Comparison of ENCODE assay signal across 7 cellular contexts in genomic region chr11:73750862-73751261, GRCh38. TPM values are rescaled to one million over a fixed set of nuclear protein-coding genes. Genes with fewer than 3 reads are reported as not detected.
DNase-seq lines count a peak whose midpoint lies in the region; ATAC-seq and TF ChIP-seq lines count a peak whose summit lies in the region.
"Not testable (repeated sequence)": the region's sequence is repeated elsewhere in the genome, so short reads cannot be mapped to it uniquely, and the experiment has no call there.

No MANE protein-coding gene starts in this region.

- H3K27me3 Mint-ChIP-seq in CD4-positive, CD25-positive, alpha-beta regulatory T cell; T-helper 17 cell; activated T-cell treated with anti-CD3 and anti-CD28 coated beads, Interleukin-2, amount 50 U/mL, for 24 hours; activated naive CD8-positive, alpha-beta T cell; effector memory CD8-positive, alpha-beta T cell: not testable (repeated sequence)

- H3K27me3 ChIP-seq in CD4-positive, CD25-positive, alpha-beta regulatory T cell (ENCODE audit: control insufficient read depth, insufficient read depth, low read length) = not testable (repeated sequence)

- H3K4me3 ChIP-seq in CD4-positive, CD25-positive, alpha-beta regulatory T cell (ENCODE audit: low read depth, low read length); HEK293 (ENCODE audit: low read depth, low read length): not testable (repeated sequence)

- H3K4me1 ChIP-seq in CD4-positive, CD25-positive, alpha-beta regulatory T cell (ENCODE audit: control insufficient read depth, insufficient read depth, low read length, poor library complexity, severe bottlenecking) = peaks cover 13% of the 10 kb centered on the region
- not testable (repeated sequence) for H3K4me1 ChIP-seq in HEK293 (ENCODE audit: control insufficient read depth, insufficient read depth, low read length)

- not testable (repeated sequence) for TF ChIP-seq CTCF in HEK293 (tag by site-specific recombination; IDR thresholded peaks at IDR 0.05)

- H3K27ac ChIP-seq in CD4-positive, CD25-positive, alpha-beta regulatory T cell (ENCODE audit: insufficient read depth, low read length, poor library complexity, severe bottlenecking); HEK293 (ENCODE audit: extremely low read depth, low read depth, low read length): not testable (repeated sequence)

- not testable (repeated sequence) for ATAC-seq in CD4-positive, CD25-positive, alpha-beta regulatory T cell (ENCODE audit: low read depth in 2 of 2); T-helper 17 cell; effector memory CD8-positive, alpha-beta T cell (replicated peaks); stimulated activated effector memory CD8-positive, alpha-beta T cell treated with anti-CD3 and anti-CD28 coated beads, Interleukin-12 subunit alpha, Interleukin-12 subunit beta, amount 100 ng/mL, for 72 hours

- H3K4me1 Mint-ChIP-seq in CD4-positive, CD25-positive, alpha-beta regulatory T cell = peaks cover 20 to 75% (median 35%) of the 10 kb centered on the region in 4 donors
- peaks cover 49% of the 10 kb centered on the region for H3K4me1 Mint-ChIP-seq in T-helper 17 cell
- H3K4me1 Mint-ChIP-seq in activated T-cell treated with anti-CD3 and anti-CD28 coated beads, Interleukin-2, amount 50 U/mL, for 24 hours (ENCODE audit: low read depth) = peaks cover 51% of the 10 kb centered on the region
- peaks cover 48% of the 10 kb centered on the region for H3K4me1 Mint-ChIP-seq in activated naive CD8-positive, alpha-beta T cell (ENCODE audit: low read depth)
- peaks cover 34 to 69% of the 10 kb centered on the region in 2 donors for H3K4me1 Mint-ChIP-seq in effector memory CD8-positive, alpha-beta T cell (ENCODE audit: low read depth in 2 of 2)
- H3K4me1 Mint-ChIP-seq in stimulated activated effector memory CD8-positive, alpha-beta T cell treated with anti-CD3 and anti-CD28 coated beads, Interleukin-12 subunit alpha, Interleukin-12 subunit beta, amount 100 ng/mL, for 72 hours = peaks cover 48% of the 10 kb centered on the region

- POLR2A ChIA-PET in HEK293 (lab: Yijun Ruan, JAX) = not testable (repeated sequence)

- not testable (repeated sequence) for H3K36me3 ChIP-seq in CD4-positive, CD25-positive, alpha-beta regulatory T cell (ENCODE audit: control insufficient read depth, insufficient read depth, low read length); HEK293 (ENCODE audit: control insufficient read depth in 2 of 2, insufficient read depth in 1 of 2, low read length in 2 of 2)

- H3K9me3 Mint-ChIP-seq in CD4-positive, CD25-positive, alpha-beta regulatory T cell; activated T-cell treated with anti-CD3 and anti-CD28 coated beads, Interleukin-2, amount 50 U/mL, for 24 hours; activated naive CD8-positive, alpha-beta T cell (ENCODE audit: low read depth); effector memory CD8-positive, alpha-beta T cell; stimulated activated effector memory CD8-positive, alpha-beta T cell treated with anti-CD3 and anti-CD28 coated beads, Interleukin-12 subunit alpha, Interleukin-12 subunit beta, amount 100 ng/mL, for 72 hours: not testable (repeated sequence)

- H3K4me3 Mint-ChIP-seq in CD4-positive, CD25-positive, alpha-beta regulatory T cell = peak overlapping the region in 1 of 4 donors; percentile 30
- not testable (repeated sequence) for H3K4me3 Mint-ChIP-seq in T-helper 17 cell; activated T-cell treated with anti-CD3 and anti-CD28 coated beads, Interleukin-2, amount 50 U/mL, for 24 hours; stimulated activated effector memory CD8-positive, alpha-beta T cell treated with anti-CD3 and anti-CD28 coated beads, Interleukin-12 subunit alpha, Interleukin-12 subunit beta, amount 100 ng/mL, for 72 hours
- peak overlapping the region; percentile 6 for H3K4me3 Mint-ChIP-seq in activated naive CD8-positive, alpha-beta T cell
- peak overlapping the region in 1 of 2 donors; percentile 35 for H3K4me3 Mint-ChIP-seq in effector memory CD8-positive, alpha-beta T cell

- H3K27ac Mint-ChIP-seq in CD4-positive, CD25-positive, alpha-beta regulatory T cell = peak overlapping the region in 2 of 3 donors; percentile 6 to 78
- peak overlapping the region; percentile 82 for H3K27ac Mint-ChIP-seq in T-helper 17 cell
- H3K27ac Mint-ChIP-seq in activated T-cell treated with anti-CD3 and anti-CD28 coated beads, Interleukin-2, amount 50 U/mL, for 24 hours = peak overlapping the region; percentile 19
- H3K27ac Mint-ChIP-seq in activated naive CD8-positive, alpha-beta T cell = peak overlapping the region; percentile 61
- peak overlapping the region; percentile 44 to 83 for H3K27ac Mint-ChIP-seq in effector memory CD8-positive, alpha-beta T cell
- H3K27ac Mint-ChIP-seq in stimulated activated effector memory CD8-positive, alpha-beta T cell treated with anti-CD3 and anti-CD28 coated beads, Interleukin-12 subunit alpha, Interleukin-12 subunit beta, amount 100 ng/mL, for 72 hours = peak overlapping the region; percentile 70

- CTCF ChIA-PET in HEK293 (lab: Yijun Ruan, JAX) = interaction anchor here (0.6 kb wide), 1 partner anchor 31 kb away, joined by 3 read pairs; no protein-coding TSS in a partner anchor

- H3K9me3 ChIP-seq in CD4-positive, CD25-positive, alpha-beta regulatory T cell (ENCODE audit: control insufficient read depth in 2 of 2, low read length in 2 of 2); HEK293 (ENCODE audit: control insufficient read depth, insufficient read depth, low read depth, low read length); T-helper 17 cell (ENCODE audit: control insufficient read depth, low read length, poor library complexity, severe bottlenecking): not testable (repeated sequence)

- not testable (repeated sequence) for DNase-seq in CD4-positive, CD25-positive, alpha-beta regulatory T cell; T-helper 17 cell; activated T-cell treated with anti-CD3 and anti-CD28 coated beads, Interleukin-2, amount 50 U/mL, for 24 hours; effector memory CD8-positive, alpha-beta T cell; stimulated activated effector memory CD8-positive, alpha-beta T cell treated with anti-CD3 and anti-CD28 coated beads, Interleukin-12 subunit alpha, Interleukin-12 subunit beta, amount 100 ng/mL, for 72 hours (ENCODE audit: low spot score in 2 of 2)

- H3K36me3 Mint-ChIP-seq in CD4-positive, CD25-positive, alpha-beta regulatory T cell; T-helper 17 cell (ENCODE audit: low read depth); activated naive CD8-positive, alpha-beta T cell; effector memory CD8-positive, alpha-beta T cell (ENCODE audit: insufficient read depth): not testable (repeated sequence)
- peaks cover 29% of the 10 kb centered on the region for H3K36me3 Mint-ChIP-seq in activated T-cell treated with anti-CD3 and anti-CD28 coated beads, Interleukin-2, amount 50 U/mL, for 24 hours (ENCODE audit: low read depth)
- H3K36me3 Mint-ChIP-seq in stimulated activated effector memory CD8-positive, alpha-beta T cell treated with anti-CD3 and anti-CD28 coated beads, Interleukin-12 subunit alpha, Interleukin-12 subunit beta, amount 100 ng/mL, for 72 hours = peaks cover 35% of the 10 kb centered on the region

TF ChIP-seq in HEK293, 187 proteins besides CTCF, POLR2A, EP300 and RAD21:
- TF ChIP-seq ZNF121 (tag by site-specific recombination; IDR thresholded peaks at IDR 0.05) = 0 out of 2 replicates have a peak, but pooled peaks have one; percentile 45

RNA-seq across cellular contexts. Expression of gene RAB6A, which starts 10.0 kb away (rescaled TPM):
- 79.0 TPM for total RNA-seq in CD4-positive, CD25-positive, alpha-beta regulatory T cell
- 100 to 1,000 TPM; 108 to 124 (median 120) TPM for polyA plus RNA-seq in CD4-positive, CD25-positive, alpha-beta regulatory T cell
- 10 to 100 TPM; 63.8 to 70.3 TPM for total RNA-seq in T-helper 17 cell

RNA-seq across cellular contexts. Expression of gene MRPL48, which starts 36.8 kb away (rescaled TPM):
- 25.7 TPM for total RNA-seq in CD4-positive, CD25-positive, alpha-beta regulatory T cell
- 10 to 100 TPM; 53.6 to 70.8 (median 66.4) TPM for polyA plus RNA-seq in CD4-positive, CD25-positive, alpha-beta regulatory T cell
- 10 to 100 TPM; 14.8 to 23.7 TPM for total RNA-seq in T-helper 17 cell

Comparison
In these comparisons a context has a peak if more than half of its experiments do, and no peak if none do; other contexts are left out.
1. H3K27ac Mint-ChIP-seq: peak in every context shown above with its lines; median percentile 82 in T-helper 17 cell; 70 in stimulated activated effector memory CD8-positive, alpha-beta T cell treated with anti-CD3 and anti-CD28 coated beads, Interleukin-12 subunit alpha, Interleukin-12 subunit beta, amount 100 ng/mL, for 72 hours; 64 in effector memory CD8-positive, alpha-beta T cell; 61 in activated naive CD8-positive, alpha-beta T cell; 42 in CD4-positive, CD25-positive, alpha-beta regulatory T cell; 19 in activated T-cell treated with anti-CD3 and anti-CD28 coated beads, Interleukin-2, amount 50 U/mL, for 24 hours.